In genomic region chr18:50240083-50240563, GRCh38 we compare ENCODE assay signal across 17 cellular contexts. TPM values are rescaled to one million over a fixed set of nuclear protein-coding genes. Genes with fewer than 3 reads are reported as not detected.
DNase-seq lines count a peak whose midpoint lies in the region; ATAC-seq, FAIRE-seq and TF ChIP-seq lines count a peak whose summit lies in the region.
"Had no signal": no experiment of that assay in that cellular context is flagged by ENCODE, and none has a peak within 500 bp of the region (broad histone marks: within the 10 kb centered on the region; RNA-seq: fewer than 3 reads in every experiment).

No MANE protein-coding gene starts in this region.

- ATAC-seq in GM12878, result no peak
- peak; percentile 72 for ATAC-seq in left colon
- no peak for ATAC-seq in HG03342 (IDR thresholded peaks at IDR 0.05; ENCODE audit: unreplicated experiment)

- no TSS peak for BruUV-seq in GM12878 (replicated peaks; lab: Mats Ljungman, UMichigan)

- no peak for TF ChIP-seq POLR2A in GM12878 (IDR thresholded peaks at IDR 0.05; ENCODE audit: low read depth, low read length)

- RAD21 ChIA-PET in GM12878 (lab: Charles Lee; ENCODE audit: unreplicated experiment), result no interaction called here

- H3K36me3 ChIP-seq in GM12878 (ENCODE audit: control insufficient read depth in 2 of 2, insufficient read depth in 2 of 2, low read length in 1 of 2), result no peaks in the 10 kb centered on the region
- H3K36me3 ChIP-seq: ovary had no signal

- H4K20me1 ChIP-seq in GM12878 (ENCODE audit: control insufficient read depth, insufficient read depth), result no peaks in the 10 kb centered on the region

- H3K4me2 ChIP-seq in GM12878 (ENCODE audit: control insufficient read depth, insufficient read depth), result no peak overlapping the region

- no peaks in the 10 kb centered on the region; the same call in 2 of the 3 replicates for H3K9me3 ChIP-seq in GM12878 (replicated peaks; ENCODE audit: control insufficient read depth, insufficient read depth, low read length)
- H3K9me3 ChIP-seq: ovary had no signal

- in situ Hi-C loops in GM12878 (cut with MboI), result no loop called here

- TF ChIP-seq RAD21 in GM12878 (IDR thresholded peaks at IDR 0.05; ENCODE audit: insufficient read depth, low read depth, low read length), result no peak

- H3K27me3 ChIP-seq in GM12878 (replicated peaks in 1 of 2; ENCODE audit: control insufficient read depth in 2 of 2, insufficient read depth in 2 of 2, low read length in 1 of 2), result no peaks in the 10 kb centered on the region
- H3K27me3 ChIP-seq: ovary had no signal

- DNase-seq in DMS53 (lab: John Stamatoyannopoulos, UW) (peak; percentile 46), DMS53 treated with DMSO at 0.1 percent for 48 hours (lab: John Stamatoyannopoulos, UW; ENCODE audit: unreplicated experiment) (no peak), LHCN-M2 (ENCODE audit: low read depth) (peak; percentile 4), GM12878 (ENCODE audit: low read depth, low spot score) (no peak), left colon (no peak), HTR-8/SVneo (ENCODE audit: insufficient read length, low spot score) (no peak), HK-2 (ENCODE audit: unreplicated experiment) (no peak)
- DNase-seq: activated naive CD8-positive, alpha-beta T cell treated with anti-CD3 and anti-CD28 coated beads, Interleukin-2, amount 10 ng/mL, durations not matched to agents 7 days and 5 days; DND-41; KG1; NCI-H2227 treated with DMSO at 0.1 percent for 48 hours; ovary had no signal

- TF ChIP-seq EP300 in GM12878 (IDR thresholded peaks at IDR 0.05; ENCODE audit: borderline replicate concordance in 1 of 2, control insufficient read depth in 1 of 2, low read depth in 2 of 2, low read length in 2 of 2), result no peak

- H3K9ac ChIP-seq in GM12878 (ENCODE audit: control insufficient read depth, insufficient read depth, low read length), result no peak overlapping the region

- H3K27ac ChIP-seq in GM12878 (ENCODE audit: control insufficient read depth, insufficient read depth), result no peak overlapping the region
- H3K27ac ChIP-seq: 22Rv1, ovary had no signal

- H3K4me3 ChIP-seq in GM12878, result no peak overlapping the region
- H3K4me3 ChIP-seq: ovary, skin epidermis had no signal

- no peaks in the 10 kb centered on the region for H3K4me1 ChIP-seq in GM12878 (ENCODE audit: control insufficient read depth, insufficient read depth, low read length)

- no peak overlapping the region for H2AFZ ChIP-seq in GM12878 (ENCODE audit: control insufficient read depth, low read depth, low read length)

- H3K79me2 ChIP-seq in GM12878 (ENCODE audit: control insufficient read depth, insufficient read depth, low read length), result no peaks in the 10 kb centered on the region

- POLR2A ChIA-PET in GM12878 (lab: Charles Lee), result no interaction called here

- intact Hi-C loops in GM12878 (cut with micrococcal nuclease; ENCODE audit: unreplicated experiment) (no loop called here), left colon (cut with DNase I, micrococcal nuclease) (no loop called here)

- CTCF ChIA-PET in GM12878 (lab: Yijun Ruan, JAX), result no interaction called here

- TF ChIP-seq CTCF in GM12878 (IDR thresholded peaks at IDR 0.05 in 2 of 3, conservative IDR thresholded peaks at IDR 0.05 in 1 of 3; ENCODE audit: control insufficient read depth in 2 of 3, extremely low read depth in 1 of 3, insufficient read depth in 1 of 3, low read depth in 3 of 3, low read length in 3 of 3), result no peak

- SMC1A ChIA-PET in GM12878 (lab: Charles Lee; ENCODE audit: uncharacterized antibody, unreplicated experiment), result no interaction called here

- 86% methylated on average over 3 of the region's 3 CpGs for WGBS in GM12878 (ENCODE audit: insufficient coverage, insufficient replicate concordance, low lambda C conversion rate, missing lambda C conversion rate)

- no peak for FAIRE-seq in GM12878 (lab: Jason Lieb, UNC)
- no peak for FAIRE-seq in HTR-8/SVneo (lab: Jason Lieb, UNC)
- FAIRE-seq: H54 had no signal

RNA-seq across cellular contexts. Expression of gene CFAP53, which starts 26.2 kb away (rescaled TPM):
- total RNA-seq in LHCN-M2 (2014; rRNA removed) (0.13 TPM in 1 of 2 replicates, not detected in the other), GM12878 (2014; rRNA removed) (not detected in 2 replicates), GM12878 (2014; rRNA removed; fragmentation: Illumina TruSeq; extraction: Trizol) (0.09 TPM in 2 replicates), GM12878 (2021) (0.26 TPM in 1 of 2 replicates, not detected in the other), left colon (under 1 TPM; 0.24 to 0.28 TPM)
- 0.16 TPM for polyA plus RNA-seq in LHCN-M2 (2012)
- total RNA-seq in GM12878 (2013; cell fraction: nucleolus; rRNA removed), result 1.3 TPM in 2 replicates
- polyA plus RNA-seq in GM12878 (2011; ENCODE audit: low read depth), result not detected
- polyA plus RNA-seq in GM12878 (2011; rRNA removed) (0.30 and 0.48 TPM in 2 replicates), GM12878 (2014; fragmentation: Illumina TruSeq; extraction: Trizol) (0.12 TPM in 1 of 2 replicates, not detected in the other), GM12878 (2014; fragmentation: Nextera tagmentation; extraction: Ambion mirVana) (under 1 TPM; 0.05 to 0.06 TPM), GM12878 (2014; rRNA removed) (0.13 TPM in 1 of 2 replicates, not detected in the other), GM12878 (2016; fragmentation: Nextera tagmentation; extraction: Ambion mirVana) (under 1 TPM; 0.10 to 0.31 TPM)
- polyA plus RNA-seq in GM12878 (2011; cell fraction: cytosol; rRNA removed), result 0.12 and 0.13 TPM in 2 replicates
- 0.41 and 0.69 TPM in 2 replicates for polyA plus RNA-seq in GM12878 (2011; cell fraction: nucleus; rRNA removed)
- 0.08 and 0.24 TPM in 2 replicates for polyA plus RNA-seq in GM12878 (2012)
- 0.10 and 0.22 TPM in 2 replicates for polyA minus RNA-seq in GM12878 (2011; rRNA and poly(A)+ RNA removed)
- not detected in 2 replicates for polyA minus RNA-seq in GM12878 (2011; cell fraction: cytosol; rRNA and poly(A)+ RNA removed)
- polyA minus RNA-seq in GM12878 (2011; cell fraction: nucleus; rRNA and poly(A)+ RNA removed), result 0.19 and 0.24 TPM in 2 replicates

RNA-seq across cellular contexts. Expression of gene MBD1, which starts 41.2 kb away (rescaled TPM):
- total RNA-seq in LHCN-M2 (2014; rRNA removed) (78.2 and 84.9 TPM in 2 replicates), GM12878 (2014; rRNA removed) (56.9 and 59.9 TPM in 2 replicates), GM12878 (2014; rRNA removed; fragmentation: Illumina TruSeq; extraction: Trizol) (35.4 and 39.2 TPM in 2 replicates), GM12878 (2021) (83.0 and 97.7 TPM in 2 replicates), left colon (10 to 100 TPM; 66.4 to 68.0 TPM)
- 30.6 TPM for polyA plus RNA-seq in LHCN-M2 (2012)
- total RNA-seq in GM12878 (2013; cell fraction: nucleolus; rRNA removed), result 197 and 225 TPM in 2 replicates
- polyA plus RNA-seq in GM12878 (2011; ENCODE audit: low read depth), result 42.0 TPM
- polyA plus RNA-seq in GM12878 (2011; rRNA removed) (61.3 and 91.0 TPM in 2 replicates), GM12878 (2014; fragmentation: Illumina TruSeq; extraction: Trizol) (40.6 and 45.4 TPM in 2 replicates), GM12878 (2014; fragmentation: Nextera tagmentation; extraction: Ambion mirVana) (10 to 100 TPM in 1 of 2 experiments, 1 to 10 TPM in 1; 8.4 to 12.4 TPM), GM12878 (2014; rRNA removed) (79.0 and 92.6 TPM in 2 replicates), GM12878 (2016; fragmentation: Nextera tagmentation; extraction: Ambion mirVana) (10 to 100 TPM; 59.8 to 60.2 TPM)
- polyA plus RNA-seq in GM12878 (2011; cell fraction: cytosol; rRNA removed), result 84.2 and 109 TPM in 2 replicates
- 621 and 682 TPM in 2 replicates for polyA plus RNA-seq in GM12878 (2011; cell fraction: nucleus; rRNA removed)
- 82.8 and 83.1 TPM in 2 replicates for polyA plus RNA-seq in GM12878 (2012)
- 60.2 and 100 TPM in 2 replicates for polyA minus RNA-seq in GM12878 (2011; rRNA and poly(A)+ RNA removed)
- 40.6 and 44.4 TPM in 2 replicates for polyA minus RNA-seq in GM12878 (2011; cell fraction: cytosol; rRNA and poly(A)+ RNA removed)
- polyA minus RNA-seq in GM12878 (2011; cell fraction: nucleus; rRNA and poly(A)+ RNA removed), result 124 and 168 TPM in 2 replicates

RNA-seq across cellular contexts. Expression of gene MYO5B, which starts 45.2 kb away (rescaled TPM):
- 2.4 and 6.3 TPM in 2 replicates for total RNA-seq in LHCN-M2 (2014; rRNA removed)
- 1.3 TPM for polyA plus RNA-seq in LHCN-M2 (2012)
- total RNA-seq in GM12878 (2013; cell fraction: nucleolus; rRNA removed), result 23.1 and 25.4 TPM in 2 replicates
- 4.5 and 4.7 TPM in 2 replicates for total RNA-seq in GM12878 (2014; rRNA removed)
- total RNA-seq in GM12878 (2014; rRNA removed; fragmentation: Illumina TruSeq; extraction: Trizol), result 2.5 and 3.2 TPM in 2 replicates
- total RNA-seq in GM12878 (2021), result 4.1 and 4.4 TPM in 2 replicates
- 0.34 TPM for polyA plus RNA-seq in GM12878 (2011; ENCODE audit: low read depth)
- 2.7 and 3.3 TPM in 2 replicates for polyA plus RNA-seq in GM12878 (2011; rRNA removed)
- polyA plus RNA-seq in GM12878 (2011; cell fraction: cytosol; rRNA removed), result 3.1 and 4.2 TPM in 2 replicates
- polyA plus RNA-seq in GM12878 (2011; cell fraction: nucleus; rRNA removed), result 4.8 and 6.1 TPM in 2 replicates
- 0.86 and 2.6 TPM in 2 replicates for polyA plus RNA-seq in GM12878 (2012)
- polyA plus RNA-seq in GM12878 (2014; fragmentation: Illumina TruSeq; extraction: Trizol), result 3.8 and 4.2 TPM in 2 replicates
- polyA plus RNA-seq in GM12878 (2014; fragmentation: Nextera tagmentation; extraction: Ambion mirVana), result 1 to 10 TPM; 2.8 to 4.4 TPM
- polyA plus RNA-seq in GM12878 (2014; rRNA removed), result 2.4 and 3.2 TPM in 2 replicates
- polyA plus RNA-seq in GM12878 (2016; fragmentation: Nextera tagmentation; extraction: Ambion mirVana), result 1 to 10 TPM; 2.5 to 2.6 TPM
- 5.5 and 5.8 TPM in 2 replicates for polyA minus RNA-seq in GM12878 (2011; rRNA and poly(A)+ RNA removed)
- 2.1 and 2.8 TPM in 2 replicates for polyA minus RNA-seq in GM12878 (2011; cell fraction: cytosol; rRNA and poly(A)+ RNA removed)
- polyA minus RNA-seq in GM12878 (2011; cell fraction: nucleus; rRNA and poly(A)+ RNA removed), result 2.0 and 2.2 TPM in 2 replicates
- 100 to 1,000 TPM; 128 to 139 TPM for total RNA-seq in left colon
- total RNA-seq: activated naive CD8-positive, alpha-beta T cell treated with anti-CD3 and anti-CD28 coated beads, Interleukin-2, amount 10 ng/mL, durations not matched to agents 7 days and 5 days had no signal
- polyA plus RNA-seq: CD14-positive monocyte had no signal

RNA-seq across cellular contexts. Expression of gene CXXC1, which starts 47.4 kb away (rescaled TPM):
- total RNA-seq in LHCN-M2 (2014; rRNA removed) (53.8 and 72.9 TPM in 2 replicates), GM12878 (2014; rRNA removed) (81.1 and 82.1 TPM in 2 replicates), GM12878 (2014; rRNA removed; fragmentation: Illumina TruSeq; extraction: Trizol) (48.5 and 51.2 TPM in 2 replicates), GM12878 (2021) (160 and 180 TPM in 2 replicates), left colon (10 to 100 TPM; 67.1 to 81.0 TPM)
- 44.5 TPM for polyA plus RNA-seq in LHCN-M2 (2012)
- 110 and 131 TPM in 2 replicates for total RNA-seq in GM12878 (2013; cell fraction: nucleolus; rRNA removed)
- polyA plus RNA-seq in GM12878 (2011; ENCODE audit: low read depth), result 96.5 TPM
- polyA plus RNA-seq in GM12878 (2011; rRNA removed) (58.3 and 106 TPM in 2 replicates), GM12878 (2014; fragmentation: Illumina TruSeq; extraction: Trizol) (56.4 and 70.0 TPM in 2 replicates), GM12878 (2014; fragmentation: Nextera tagmentation; extraction: Ambion mirVana) (10 to 100 TPM in 1 of 2 experiments, 1 to 10 TPM in 1; 9.2 to 17.0 TPM), GM12878 (2014; rRNA removed) (161 and 206 TPM in 2 replicates), GM12878 (2016; fragmentation: Nextera tagmentation; extraction: Ambion mirVana) (100 to 1,000 TPM; 147 to 148 TPM)
- 179 and 292 TPM in 2 replicates for polyA plus RNA-seq in GM12878 (2011; cell fraction: cytosol; rRNA removed)
- 1,325 and 1,540 TPM in 2 replicates for polyA plus RNA-seq in GM12878 (2011; cell fraction: nucleus; rRNA removed)
- polyA plus RNA-seq in GM12878 (2012), result 187 and 242 TPM in 2 replicates
- polyA minus RNA-seq in GM12878 (2011; rRNA and poly(A)+ RNA removed), result 65.9 and 109 TPM in 2 replicates
- polyA minus RNA-seq in GM12878 (2011; cell fraction: cytosol; rRNA and poly(A)+ RNA removed), result 35.4 and 47.8 TPM in 2 replicates
- 83.8 and 143 TPM in 2 replicates for polyA minus RNA-seq in GM12878 (2011; cell fraction: nucleus; rRNA and poly(A)+ RNA removed)

Comparison
In these comparisons a context has a peak if more than half of its experiments do, and no peak if none do; other contexts are left out.
1. DNase-seq: peak in DMS53 (single experiment) and LHCN-M2 (single experiment); none in DMS53 treated with DMSO at 0.1 percent for 48 hours (single experiment), GM12878 (single experiment), left colon (0 of 2), HTR-8/SVneo (single experiment) and HK-2 (single experiment).
2. RNA of gene MYO5B, which starts 45.2 kb away (total RNA-seq): 128 to 139 TPM in left colon; 2.4 to 6.3 TPM in LHCN-M2 and 2.5 to 25.4 TPM in GM12878; every median in the first group is over 4 times any median in the second.